Comparison of ENCODE assay signal across 22 cellular contexts in the genomic region with DNA sequence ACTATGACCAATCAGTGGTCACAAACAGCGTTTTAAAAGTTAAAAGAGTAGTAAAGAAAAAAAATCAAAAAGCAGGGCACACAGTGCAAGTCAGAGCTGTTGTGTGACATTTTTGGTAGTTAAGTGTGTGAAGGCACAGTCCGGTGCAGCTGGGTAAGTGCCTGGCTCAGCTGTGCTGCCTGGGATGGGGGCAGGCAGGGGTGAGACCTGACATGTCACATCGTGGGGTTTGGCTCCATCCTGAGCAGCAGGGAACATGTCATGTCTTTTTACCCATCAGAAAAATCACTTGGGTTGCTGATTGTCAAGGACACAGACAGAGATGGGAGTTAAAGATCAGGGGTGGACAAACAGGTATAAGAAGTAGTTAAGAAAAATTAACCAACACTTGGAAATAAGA.
DNase-seq lines count a peak whose midpoint lies in the region; ATAC-seq and TF ChIP-seq lines count a peak whose summit lies in the region.
"Had no signal": no experiment of that assay in that cellular context is flagged by ENCODE, and none has a peak within 500 bp of the region (broad histone marks: within the 10 kb centered on the region; RNA-seq: fewer than 3 reads in every experiment).

No MANE protein-coding gene starts in this region.

- DNase-seq in GM23338 (ENCODE audit: low spot score) (no peak), chondrocyte (ENCODE audit: low spot score) (no peak), retina (peak; percentile 57), NCI-H748 (lab: John Stamatoyannopoulos, UW; ENCODE audit: unreplicated experiment) (no peak), HFFc6 (no peak), NCI-H226 (no peak)
- DNase-seq: BE2C; Caco-2; CD4-positive, CD25-positive, alpha-beta regulatory T cell; DMS 273 treated with DMSO at 0.1 percent for 48 hours; DMS79 treated with DMSO at 0.1 percent for 48 hours; HCEC 1CT; MV-4-11; NCI-H1105 treated with DMSO at 0.1 percent for 48 hours; NCI-H2029 treated with DMSO at 0.1 percent for 48 hours; NCI-H345; NCI-H524; NCI-H82 had no signal

- H4K20me1 ChIP-seq in GM23338 (replicated peaks; ENCODE audit: insufficient read depth): no peaks in the 10 kb centered on the region

- H3K27ac Mint-ChIP-seq in GM23338 (0 out of 2 replicates have a peak overlapping the region, but pooled peaks have one; percentile 9), chondrocyte (ENCODE audit: unreplicated experiment) (peak overlapping the region; percentile 42), HFFc6 (no peak overlapping the region)
- H3K27ac Mint-ChIP-seq: CD4-positive, CD25-positive, alpha-beta regulatory T cell had no signal

- no peaks in the 10 kb centered on the region for H3F3A ChIP-seq in GM23338 (replicated peaks; ENCODE audit: low read depth)

- H3K4me1 Mint-ChIP-seq in GM23338 (peaks cover 16% of the 10 kb centered on the region), chondrocyte (ENCODE audit: low read depth) (peaks cover 20% of the 10 kb centered on the region), HFFc6 (ENCODE audit: low read depth) (peaks cover 5% of the 10 kb centered on the region; the same call in 1 of the 2 replicates)
- H3K4me1 Mint-ChIP-seq: IgD-negative memory B cell had no signal

- peak; percentile 67 for ATAC-seq in GM23338
- ATAC-seq: Panc1 had no signal

- H3K9me3 Mint-ChIP-seq in GM23338: no peaks in the 10 kb centered on the region
- H3K9me3 Mint-ChIP-seq in chondrocyte (ENCODE audit: low read depth): no peaks in the 10 kb centered on the region
- no peaks in the 10 kb centered on the region for H3K9me3 Mint-ChIP-seq in HFFc6
- H3K9me3 Mint-ChIP-seq: CD4-positive, CD25-positive, alpha-beta regulatory T cell; IgD-negative memory B cell had no signal

- H3K27ac ChIP-seq in GM23338 (ENCODE audit: low read depth): no peak overlapping the region
- H3K27ac ChIP-seq in mesodermal cell (ENCODE audit: low read depth, low read length, severe bottlenecking): peak overlapping the region; percentile 25
- H3K27ac ChIP-seq: SJSA1 had no signal

- H3K36me3 ChIP-seq in GM23338 (ENCODE audit: insufficient read depth) (no peaks in the 10 kb centered on the region; the same call in 1 of the 2 replicates), mesodermal cell (ENCODE audit: control insufficient read depth, insufficient read depth, low read length) (peaks cover 3% of the 10 kb centered on the region)
- H3K36me3 ChIP-seq: BE2C, SJSA1 had no signal

- 50 to 64% methylated on average over 2 to 3 of the region's 3 CpGs for WGBS in mesodermal cell (ENCODE audit: insufficient coverage in 2 of 2), 2 experiments

- H3K4me2 ChIP-seq in GM23338: peak overlapping the region; percentile 4; the same call in 1 of the 2 replicates

- no peak overlapping the region for H3K4me3 Mint-ChIP-seq in GM23338
- H3K4me3 Mint-ChIP-seq in chondrocyte (ENCODE audit: unreplicated experiment): no peak overlapping the region
- no peak overlapping the region for H3K4me3 Mint-ChIP-seq in HFFc6
- H3K4me3 Mint-ChIP-seq: CD4-positive, CD25-positive, alpha-beta regulatory T cell had no signal

- H3K9me3 ChIP-seq in mesodermal cell (ENCODE audit: control insufficient read depth, low read length): no peaks in the 10 kb centered on the region
- H3K9me3 ChIP-seq: BE2C, Caco-2, SJSA1 had no signal

- no peak overlapping the region for H2AFZ ChIP-seq in GM23338

- H3K27me3 Mint-ChIP-seq in GM23338 (ENCODE audit: insufficient read depth, low read depth, poor library complexity) (peaks cover 7% of the 10 kb centered on the region), chondrocyte (ENCODE audit: low read depth) (no peaks in the 10 kb centered on the region), HFFc6 (ENCODE audit: insufficient read depth) (no peaks in the 10 kb centered on the region; the same call in 1 of the 2 replicates)

- no peaks in the 10 kb centered on the region; the same call in 2 of the 3 replicates for H3K36me3 Mint-ChIP-seq in GM23338 (ENCODE audit: low read depth)
- peaks cover 20% of the 10 kb centered on the region for H3K36me3 Mint-ChIP-seq in chondrocyte (ENCODE audit: low read depth)
- H3K36me3 Mint-ChIP-seq in HFFc6 (ENCODE audit: low read depth): peaks cover 14% of the 10 kb centered on the region
- H3K36me3 Mint-ChIP-seq: CD4-positive, CD25-positive, alpha-beta regulatory T cell; IgD-negative memory B cell had no signal

- no peaks in the 10 kb centered on the region for H3K79me2 ChIP-seq in GM23338 (replicated peaks; ENCODE audit: insufficient read depth)

- no peak for TF ChIP-seq CTCF in GM23338 (conservative IDR thresholded peaks at IDR 0.05; ENCODE audit: low read depth in 2 of 2)
- TF ChIP-seq CTCF in chondrocyte (IDR thresholded peaks at IDR 0.05): no peak
- no peak for TF ChIP-seq CTCF in HFFc6 (IDR thresholded peaks at IDR 0.05)

- H3K27me3 ChIP-seq in GM23338 (ENCODE audit: insufficient read depth): no peaks in the 10 kb centered on the region
- H3K27me3 ChIP-seq: BE2C, SJSA1 had no signal

- no peaks in the 10 kb centered on the region for H3K9me2 ChIP-seq in GM23338 (ENCODE audit: insufficient read depth)

- H3K4me3 ChIP-seq in GM23338: no peak overlapping the region
- H3K4me3 ChIP-seq in mesodermal cell (ENCODE audit: extremely low read depth, insufficient read depth, low read length, poor library complexity, severe bottlenecking): no peak overlapping the region
- H3K4me3 ChIP-seq: SJSA1 had no signal

- peaks cover 10% of the 10 kb centered on the region; the same call in 1 of the 2 replicates for H3K4me1 ChIP-seq in GM23338 (ENCODE audit: insufficient read depth)
- peaks cover 13% of the 10 kb centered on the region for H3K4me1 ChIP-seq in mesodermal cell (ENCODE audit: control insufficient read depth, insufficient read depth, low read length, poor library complexity, severe bottlenecking)
- H3K4me1 ChIP-seq: BE2C, Caco-2, SJSA1 had no signal

TF ChIP-seq in GM23338, 12 proteins besides CTCF, POLR2A, EP300 and RAD21 (continues in another document):
- TF ChIP-seq NANOG (IDR thresholded peaks at IDR 0.05; ENCODE audit: borderline replicate concordance): no peak
- TF ChIP-seq, protein P1, sequence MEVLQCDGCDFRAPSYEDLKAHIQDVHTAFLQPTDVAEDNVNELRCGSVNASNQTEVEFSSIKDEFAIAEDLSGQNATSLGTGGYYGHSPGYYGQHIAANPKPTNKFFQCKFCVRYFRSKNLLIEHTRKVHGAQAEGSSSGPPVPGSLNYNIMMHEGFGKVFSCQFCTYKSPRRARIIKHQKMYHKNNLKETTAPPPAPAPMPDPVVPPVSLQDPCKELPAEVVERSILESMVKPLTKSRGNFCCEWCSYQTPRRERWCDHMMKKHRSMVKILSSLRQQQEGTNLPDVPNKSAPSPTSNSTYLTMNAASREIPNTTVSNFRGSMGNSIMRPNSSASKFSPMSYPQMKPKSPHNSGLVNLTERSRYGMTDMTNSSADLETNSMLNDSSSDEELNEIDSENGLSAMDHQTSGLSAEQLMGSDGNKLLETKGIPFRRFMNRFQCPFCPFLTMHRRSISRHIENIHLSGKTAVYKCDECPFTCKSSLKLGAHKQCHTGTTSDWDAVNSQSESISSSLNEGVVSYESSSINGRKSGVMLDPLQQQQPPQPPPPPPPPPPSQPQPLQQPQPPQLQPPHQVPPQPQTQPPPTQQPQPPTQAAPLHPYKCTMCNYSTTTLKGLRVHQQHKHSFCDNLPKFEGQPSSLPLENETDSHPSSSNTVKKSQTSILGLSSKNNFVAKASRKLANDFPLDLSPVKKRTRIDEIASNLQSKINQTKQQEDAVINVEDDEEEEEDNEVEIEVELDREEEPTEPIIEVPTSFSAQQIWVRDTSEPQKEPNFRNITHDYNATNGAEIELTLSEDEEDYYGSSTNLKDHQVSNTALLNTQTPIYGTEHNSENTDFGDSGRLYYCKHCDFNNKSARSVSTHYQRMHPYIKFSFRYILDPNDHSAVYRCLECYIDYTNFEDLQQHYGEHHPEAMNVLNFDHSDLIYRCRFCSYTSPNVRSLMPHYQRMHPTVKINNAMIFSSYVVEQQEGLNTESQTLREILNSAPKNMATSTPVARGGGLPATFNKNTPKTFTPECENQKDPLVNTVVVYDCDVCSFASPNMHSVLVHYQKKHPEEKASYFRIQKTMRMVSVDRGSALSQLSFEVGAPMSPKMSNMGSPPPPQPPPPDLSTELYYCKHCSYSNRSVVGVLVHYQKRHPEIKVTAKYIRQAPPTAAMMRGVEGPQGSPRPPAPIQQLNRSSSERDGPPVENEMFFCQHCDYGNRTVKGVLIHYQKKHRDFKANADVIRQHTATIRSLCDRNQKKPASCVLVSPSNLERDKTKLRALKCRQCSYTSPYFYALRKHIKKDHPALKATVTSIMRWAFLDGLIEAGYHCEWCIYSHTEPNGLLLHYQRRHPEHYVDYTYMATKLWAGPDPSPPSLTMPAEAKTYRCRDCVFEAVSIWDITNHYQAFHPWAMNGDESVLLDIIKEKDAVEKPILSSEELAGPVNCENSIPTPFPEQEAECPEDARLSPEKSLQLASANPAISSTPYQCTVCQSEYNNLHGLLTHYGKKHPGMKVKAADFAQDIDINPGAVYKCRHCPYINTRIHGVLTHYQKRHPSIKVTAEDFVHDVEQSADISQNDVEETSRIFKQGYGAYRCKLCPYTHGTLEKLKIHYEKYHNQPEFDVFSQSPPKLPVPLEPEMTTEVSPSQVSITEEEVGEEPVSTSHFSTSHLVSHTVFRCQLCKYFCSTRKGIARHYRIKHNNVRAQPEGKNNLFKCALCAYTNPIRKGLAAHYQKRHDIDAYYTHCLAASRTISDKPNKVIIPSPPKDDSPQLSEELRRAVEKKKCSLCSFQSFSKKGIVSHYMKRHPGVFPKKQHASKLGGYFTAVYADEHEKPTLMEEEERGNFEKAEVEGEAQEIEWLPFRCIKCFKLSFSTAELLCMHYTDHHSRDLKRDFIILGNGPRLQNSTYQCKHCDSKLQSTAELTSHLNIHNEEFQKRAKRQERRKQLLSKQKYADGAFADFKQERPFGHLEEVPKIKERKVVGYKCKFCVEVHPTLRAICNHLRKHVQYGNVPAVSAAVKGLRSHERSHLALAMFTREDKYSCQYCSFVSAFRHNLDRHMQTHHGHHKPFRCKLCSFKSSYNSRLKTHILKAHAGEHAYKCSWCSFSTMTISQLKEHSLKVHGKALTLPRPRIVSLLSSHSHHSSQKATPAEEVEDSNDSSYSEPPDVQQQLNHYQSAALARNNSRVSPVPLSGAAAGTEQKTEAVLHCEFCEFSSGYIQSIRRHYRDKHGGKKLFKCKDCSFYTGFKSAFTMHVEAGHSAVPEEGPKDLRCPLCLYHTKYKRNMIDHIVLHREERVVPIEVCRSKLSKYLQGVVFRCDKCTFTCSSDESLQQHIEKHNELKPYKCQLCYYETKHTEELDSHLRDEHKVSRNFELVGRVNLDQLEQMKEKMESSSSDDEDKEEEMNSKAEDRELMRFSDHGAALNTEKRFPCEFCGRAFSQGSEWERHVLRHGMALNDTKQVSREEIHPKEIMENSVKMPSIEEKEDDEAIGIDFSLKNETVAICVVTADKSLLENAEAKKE (CRISPR knock-in tag; IDR thresholded peaks at IDR 0.05): no peak
